Comparison of ENCODE assay signal across 21 cellular contexts in genomic region chr11:68432874-68433273, GRCh38.
"Had no signal": no experiment of that assay in that cellular context is flagged by ENCODE, and none has a peak within 500 bp of the region (broad histone marks: within the 10 kb centered on the region; RNA-seq: fewer than 3 reads in every experiment).

No MANE protein-coding gene starts in this region.

- ATAC-seq: activated CD4-positive, alpha-beta T cell treated with anti-CD3 and anti-CD28 coated beads for 36 hours; activated naive CD4-positive, alpha-beta T cell treated with anti-CD3 and anti-CD28 coated beads, Interleukin-2, amount 50 U/mL, for 72 hours; activated T-helper 17 cell treated with anti-CD3 and anti-CD28 coated beads, Interleukin-2, amount 50 U/mL, for 72 hours; lower lobe of right lung; natural killer cell had no signal

- H3K9me3 ChIP-seq: colonic mucosa, prostate gland, testis had no signal

- H3K27me3 ChIP-seq: ascending aorta, colonic mucosa, esophagus muscularis mucosa, ovary, testis, upper lobe of left lung had no signal

- H3K4me3 ChIP-seq: ascending aorta, colonic mucosa, esophagus muscularis mucosa, lower lobe of right lung, ovary, prostate gland, testis, upper lobe of left lung had no signal

- DNase-seq: activated B cell treated with CpG ODN at 0.5 μM for 24 hours; activated CD4-positive, alpha-beta T cell treated with anti-CD3 and anti-CD28 coated beads for 36 hours; activated CD4-positive, alpha-beta T cell treated with anti-CD3 and anti-CD28 coated beads, Interleukin-2, amount 50 U/mL, for 4 hours; activated CD8-positive, alpha-beta memory T cell treated with anti-CD3 and anti-CD28 coated beads for 24 hours; activated CD8-positive, alpha-beta memory T cell treated with anti-CD3 and anti-CD28 coated beads, Interleukin-2, amount 50 U/mL, for 4 hours; activated T-cell treated with anti-CD3 and anti-CD28 coated beads, Interleukin-2, amount 50 U/mL, for 24 hours; colonic mucosa; lower lobe of right lung; mesendoderm; natural killer cell; ovary; stimulated activated CD4-positive, alpha-beta T cell treated with anti-CD3 and anti-CD28 coated beads, Interleukin-12 subunit alpha, Interleukin-12 subunit beta, amount 100 ng/mL, for 4 hours; T-helper 9 cell; testis had no signal

- H3K4me1 ChIP-seq: colonic mucosa, prostate gland, testis had no signal

- H3K4me1 Mint-ChIP-seq: activated B cell treated with CpG ODN at 0.5 μM for 24 hours; activated CD4-positive, alpha-beta T cell treated with anti-CD3 and anti-CD28 coated beads for 36 hours; natural killer cell; stimulated activated memory B cell treated with anti-CD40 and anti-IgM and Interleukin-4, amounts not matched to agents 10 μg/mL and 1 μg/mL and 100 μg/mL, for 72 hours had no signal

- H3K27ac Mint-ChIP-seq: activated B cell treated with CpG ODN at 0.5 μM for 24 hours; activated CD4-positive, alpha-beta T cell treated with anti-CD3 and anti-CD28 coated beads for 36 hours; activated naive CD4-positive, alpha-beta T cell treated with anti-CD3 and anti-CD28 coated beads, Interleukin-2, amount 50 U/mL, for 72 hours; activated T-cell treated with anti-CD3 and anti-CD28 coated beads, Interleukin-2, amount 50 U/mL, for 24 hours; activated T-helper 17 cell treated with anti-CD3 and anti-CD28 coated beads, Interleukin-2, amount 50 U/mL, for 72 hours; natural killer cell; stimulated activated memory B cell treated with anti-CD40 and anti-IgM and Interleukin-4, amounts not matched to agents 10 μg/mL and 1 μg/mL and 100 μg/mL, for 72 hours had no signal

- H3K4me3 Mint-ChIP-seq: activated B cell treated with CpG ODN at 0.5 μM for 24 hours; activated CD4-positive, alpha-beta T cell treated with anti-CD3 and anti-CD28 coated beads for 36 hours; activated T-cell treated with anti-CD3 and anti-CD28 coated beads, Interleukin-2, amount 50 U/mL, for 24 hours; activated T-helper 17 cell treated with anti-CD3 and anti-CD28 coated beads, Interleukin-2, amount 50 U/mL, for 72 hours; natural killer cell; stimulated activated memory B cell treated with anti-CD40 and anti-IgM and Interleukin-4, amounts not matched to agents 10 μg/mL and 1 μg/mL and 100 μg/mL, for 72 hours had no signal

- H3K27me3 Mint-ChIP-seq: activated B cell treated with CpG ODN at 0.5 μM for 24 hours; activated CD4-positive, alpha-beta T cell treated with anti-CD3 and anti-CD28 coated beads for 36 hours; activated T-cell treated with anti-CD3 and anti-CD28 coated beads, Interleukin-2, amount 50 U/mL, for 24 hours; activated T-helper 17 cell treated with anti-CD3 and anti-CD28 coated beads, Interleukin-2, amount 50 U/mL, for 72 hours; stimulated activated memory B cell treated with anti-CD40 and anti-IgM and Interleukin-4, amounts not matched to agents 10 μg/mL and 1 μg/mL and 100 μg/mL, for 72 hours had no signal

- H3K27ac ChIP-seq: ascending aorta, colonic mucosa, esophagus muscularis mucosa, lower lobe of right lung, ovary, prostate gland, testis, upper lobe of left lung had no signal

- H3K36me3 ChIP-seq: prostate gland had no signal
